Comparison of ENCODE assay signal across 35 cellular contexts in genomic region chr13:63117710-63118109, GRCh38.
"Had no signal": no experiment of that assay in that cellular context is flagged by ENCODE, and none has a peak within 500 bp of the region (broad histone marks: within the 10 kb centered on the region; RNA-seq: fewer than 3 reads in every experiment).

No MANE protein-coding gene starts in this region.

- H3K27me3 Mint-ChIP-seq: activated B cell treated with CpG ODN at 0.5 μM for 24 hours; activated CD4-positive, alpha-beta memory T cell treated with anti-CD3 and anti-CD28 coated beads for 36 hours; activated CD4-positive, alpha-beta T cell treated with anti-CD3 and anti-CD28 coated beads, Interleukin-2, amount 10 ng/mL, durations not matched to agents 24 days and 14 days; activated CD8-positive, alpha-beta T cell treated with anti-CD3 and anti-CD28 coated beads for 36 hours; activated naive CD8-positive, alpha-beta T cell treated with anti-CD3 and anti-CD28 coated beads for 36 hours; activated T-helper 17 cell treated with anti-CD3 and anti-CD28 coated beads, Interleukin-2, amount 50 U/mL, for 72 hours had no signal

- H3K9me3 ChIP-seq: adrenal gland, body of pancreas, breast epithelium had no signal

- H3K4me3 Mint-ChIP-seq: activated B cell treated with CpG ODN at 0.5 μM for 24 hours; activated CD4-positive, alpha-beta memory T cell treated with anti-CD3 and anti-CD28 coated beads for 36 hours; activated CD4-positive, alpha-beta T cell treated with anti-CD3 and anti-CD28 coated beads, Interleukin-2, amount 10 ng/mL, durations not matched to agents 24 days and 14 days; activated CD8-positive, alpha-beta T cell treated with anti-CD3 and anti-CD28 coated beads for 36 hours; activated naive CD4-positive, alpha-beta T cell treated with anti-CD3 and anti-CD28 coated beads for 36 hours; activated naive CD8-positive, alpha-beta T cell treated with anti-CD3 and anti-CD28 coated beads for 36 hours; activated T-cell treated with anti-CD3 and anti-CD28 coated beads, Interleukin-2, amount 50 U/mL, for 4 hours; activated T-cell treated with anti-CD3 and anti-CD28 coated beads, Interleukin-2, amount 50 U/mL, for 72 hours; activated T-helper 1 cell treated with anti-CD3 and anti-CD28 coated beads, Interleukin-12 subunit alpha, Interleukin-12 subunit beta, Interleukin-2, Interleukin-4 antibody, amounts not matched to agents 30 ng/mL and 10 ng/mL and 1 ng/mL, durations not matched to agents 14 hours and 24 hours and 36 hours; activated T-helper 17 cell treated with anti-CD3 and anti-CD28 coated beads, Interleukin-2, amount 50 U/mL, for 72 hours; T-helper 1 cell treated with Interleukin-12 subunit alpha and Interleukin-12 subunit beta and Interleukin-4 antibody, amounts not matched to agents 30 μg/mL and 1 μg/mL, for 36 hours; T-helper 2 cell treated with Interferon-gamma antibody and Interleukin-4, amounts not matched to agents 5 μg/mL and 100 μg/mL, for 36 hours had no signal

- H3K36me3 Mint-ChIP-seq: activated CD4-positive, alpha-beta memory T cell treated with anti-CD3 and anti-CD28 coated beads for 36 hours; activated naive CD4-positive, alpha-beta T cell treated with anti-CD3 and anti-CD28 coated beads, Interleukin-2, amount 50 U/mL, for 72 hours; activated naive CD8-positive, alpha-beta T cell treated with anti-CD3 and anti-CD28 coated beads for 36 hours had no signal

- H3K27ac Mint-ChIP-seq: activated B cell treated with CpG ODN at 0.5 μM for 24 hours; activated CD4-positive, alpha-beta memory T cell treated with anti-CD3 and anti-CD28 coated beads for 36 hours; activated CD4-positive, alpha-beta T cell treated with anti-CD3 and anti-CD28 coated beads, Interleukin-2, amount 10 ng/mL, durations not matched to agents 24 days and 14 days; activated CD8-positive, alpha-beta T cell treated with anti-CD3 and anti-CD28 coated beads for 36 hours; activated naive CD4-positive, alpha-beta T cell treated with anti-CD3 and anti-CD28 coated beads for 36 hours; activated naive CD4-positive, alpha-beta T cell treated with anti-CD3 and anti-CD28 coated beads, Interleukin-2, amount 50 U/mL, for 72 hours; activated naive CD8-positive, alpha-beta T cell treated with anti-CD3 and anti-CD28 coated beads for 36 hours; activated T-cell treated with anti-CD3 and anti-CD28 coated beads, Interleukin-2, amount 50 U/mL, for 72 hours; activated T-helper 1 cell treated with anti-CD3 and anti-CD28 coated beads, Interleukin-12 subunit alpha, Interleukin-12 subunit beta, Interleukin-2, Interleukin-4 antibody, amounts not matched to agents 30 ng/mL and 10 ng/mL and 1 ng/mL, durations not matched to agents 14 hours and 24 hours and 36 hours; activated T-helper 17 cell treated with anti-CD3 and anti-CD28 coated beads, Interleukin-2, amount 50 U/mL, for 72 hours; T-helper 1 cell treated with Interleukin-12 subunit alpha and Interleukin-12 subunit beta and Interleukin-4 antibody, amounts not matched to agents 30 μg/mL and 1 μg/mL, for 36 hours; T-helper 2 cell treated with Interferon-gamma antibody and Interleukin-4, amounts not matched to agents 5 μg/mL and 100 μg/mL, for 36 hours had no signal

- H3K4me3 ChIP-seq: adrenal gland, body of pancreas, breast epithelium had no signal

- H3K27ac ChIP-seq: adrenal gland, body of pancreas, brain microvascular endothelial cell, breast epithelium, VCaP had no signal

- ATAC-seq: activated CD8-positive, alpha-beta T cell treated with anti-CD3 and anti-CD28 coated beads for 36 hours; activated naive CD4-positive, alpha-beta T cell treated with anti-CD3 and anti-CD28 coated beads, Interleukin-2, amount 50 U/mL, for 72 hours; activated T-cell treated with anti-CD3 and anti-CD28 coated beads, Interleukin-2, amount 50 U/mL, for 4 hours; activated T-cell treated with anti-CD3 and anti-CD28 coated beads, Interleukin-2, amount 50 U/mL, for 72 hours; activated T-helper 17 cell treated with anti-CD3 and anti-CD28 coated beads, Interleukin-2, amount 50 U/mL, for 72 hours; body of pancreas had no signal

- H3K9me3 Mint-ChIP-seq: activated B cell treated with CpG ODN at 0.5 μM for 24 hours; activated CD4-positive, alpha-beta memory T cell treated with anti-CD3 and anti-CD28 coated beads for 36 hours; activated CD4-positive, alpha-beta T cell treated with anti-CD3 and anti-CD28 coated beads, Interleukin-2, amount 10 ng/mL, durations not matched to agents 24 days and 14 days; activated naive CD4-positive, alpha-beta T cell treated with anti-CD3 and anti-CD28 coated beads for 36 hours; activated naive CD8-positive, alpha-beta T cell treated with anti-CD3 and anti-CD28 coated beads for 36 hours had no signal

- H3K4me1 Mint-ChIP-seq: activated B cell treated with CpG ODN at 0.5 μM for 24 hours; activated CD4-positive, alpha-beta T cell treated with anti-CD3 and anti-CD28 coated beads, Interleukin-2, amount 10 ng/mL, durations not matched to agents 24 days and 14 days; activated naive CD8-positive, alpha-beta T cell treated with anti-CD3 and anti-CD28 coated beads for 36 hours; activated T-helper 17 cell treated with anti-CD3 and anti-CD28 coated beads, Interleukin-2, amount 50 U/mL, for 72 hours had no signal

- H3K27me3 ChIP-seq: adrenal gland, body of pancreas, brain microvascular endothelial cell, breast epithelium had no signal

- H3K4me1 ChIP-seq: adrenal gland, body of pancreas, breast epithelium had no signal

- H3K36me3 ChIP-seq: adrenal gland, brain microvascular endothelial cell, breast epithelium had no signal

- DNase-seq: activated B cell treated with CpG ODN at 0.5 μM for 24 hours; activated CD4-positive, alpha-beta memory T cell treated with anti-CD3 and anti-CD28 coated beads for 36 hours; activated CD4-positive, alpha-beta T cell treated with anti-CD3 and anti-CD28 coated beads for 4 hours; activated CD4-positive, alpha-beta T cell treated with anti-CD3 and anti-CD28 coated beads, Interleukin-2, amount 10 ng/mL, durations not matched to agents 24 days and 14 days; activated CD4-positive, alpha-beta T cell treated with anti-CD3 and anti-CD28 coated beads, Interleukin-2, amount 50 U/mL, for 1 hour; activated CD4-positive, alpha-beta T cell treated with anti-CD3 and anti-CD28 coated beads, Interleukin-2, amount 50 U/mL, for 4 hours; activated CD4-positive, CD25-positive, alpha-beta regulatory T cell treated with anti-CD3 and anti-CD28 coated beads, Interleukin-2, amount 50 U/mL, for 72 hours; activated CD8-positive, alpha-beta memory T cell treated with anti-CD3 and anti-CD28 coated beads, Interleukin-2, amount 50 U/mL, for 4 hours; activated CD8-positive, alpha-beta T cell treated with anti-CD3 and anti-CD28 coated beads for 36 hours; activated effector memory CD4-positive, alpha-beta T cell treated with anti-CD3 and anti-CD28 coated beads, Interleukin-2, amount 50 U/mL, for 16 hours; activated gamma-delta T cell treated with Interleukin-2 at 50 U/mL for 16 hours; activated naive CD4-positive, alpha-beta T cell; activated naive CD4-positive, alpha-beta T cell treated with anti-CD3 and anti-CD28 coated beads for 36 hours; activated naive CD4-positive, alpha-beta T cell treated with anti-CD3 and anti-CD28 coated beads, Interleukin-2, amount 50 U/mL, for 16 hours; activated naive CD8-positive, alpha-beta T cell treated with anti-CD3 and anti-CD28 coated beads for 36 hours; activated T-cell treated with anti-CD3 and anti-CD28 coated beads for 4 hours; activated T-cell treated with anti-CD3 and anti-CD28 coated beads, Interleukin-2, amount 50 U/mL, for 1 hour; activated T-cell treated with anti-CD3 and anti-CD28 coated beads, Interleukin-2, amount 50 U/mL, for 4 hours; activated T-cell treated with anti-CD3 and anti-CD28 coated beads, Interleukin-2, amount 50 U/mL, for 72 hours; adrenal gland; amniotic stem cell; aorta; body of pancreas; brain microvascular endothelial cell; central memory CD4-positive, alpha-beta T cell; T-helper 1 cell; T-helper 2 cell; T-helper 9 cell had no signal
